ENCODE assay signal across 27 cellular contexts in genomic region chr10:67609996-67610793, GRCh38.
DNase-seq lines count a peak whose midpoint lies in the region; ATAC-seq, FAIRE-seq and TF ChIP-seq lines count a peak whose summit lies in the region.
"Had no signal": no experiment of that assay in that cellular context is flagged by ENCODE, and none has a peak within 500 bp of the region (broad histone marks: within the 10 kb centered on the region; RNA-seq: fewer than 3 reads in every experiment).

No MANE protein-coding gene starts in this region.

- H3K27me3 ChIP-seq in MG63 (no peaks in the 10 kb centered on the region), H1 (replicated peaks in 1 of 4; ENCODE audit: control insufficient read depth in 3 of 4, extremely low read depth in 1 of 4, insufficient read depth in 3 of 4, low read length in 3 of 4) (no peaks in the 10 kb centered on the region)
- H3K27me3 ChIP-seq: heart left ventricle, neutrophil, right atrium auricular region, stomach had no signal

- no peak for TF ChIP-seq POLR2A in H1 (IDR thresholded peaks at IDR 0.05; ENCODE audit: control extremely low read depth in 1 of 2, low read depth in 2 of 2, low read length in 2 of 2)

- H4K91ac ChIP-seq in H1 (replicated peaks; ENCODE audit: insufficient read length, low read length): no peak overlapping the region

- no peak overlapping the region for H2BK15ac ChIP-seq in H1 (ENCODE audit: low read length)

- WGBS in H1 (ENCODE audit: extremely low coverage in 1 of 2, insufficient coverage in 1 of 2, insufficient read length in 1 of 2, insufficient replicate concordance in 2 of 2, low coverage in 1 of 2, low lambda C conversion rate in 2 of 2, missing lambda C conversion rate in 1 of 2), 2 experiments: 75% methylated on average over 6 of the region's 6 CpGs; no CpG with 5 or more reads in 1 of the 2 experiments

- H3K4ac ChIP-seq in H1 (replicated peaks; ENCODE audit: insufficient read length, low read depth, low read length): no peak overlapping the region

- peaks cover 1% of the 10 kb centered on the region for H3K9me3 Mint-ChIP-seq in neural crest cell
- no peaks in the 10 kb centered on the region for H3K9me3 Mint-ChIP-seq in activated T-helper 2 cell treated with anti-CD3 and anti-CD28 coated beads, Interferon-gamma antibody, Interleukin-2, Interleukin-4, amounts not matched to agents 10 μg/mL and 5 μg/mL and 100 μg/mL, durations not matched to agents 14 hours and 24 hours and 36 hours
- H3K9me3 Mint-ChIP-seq: CD8-positive, alpha-beta T cell had no signal

- H3K14ac ChIP-seq in H1 (ENCODE audit: insufficient read length): no peak overlapping the region

- no peak overlapping the region for H4K8ac ChIP-seq in H1 (ENCODE audit: extremely low read depth, insufficient read depth, low read length)

- no peak overlapping the region for H3K4me3 ChIP-seq in MG63
- H3K4me3 ChIP-seq in H1 (ENCODE audit: extremely low read depth in 1 of 4, insufficient read depth in 2 of 4, low read depth in 3 of 4, low read length in 4 of 4): no peak overlapping the region
- H3K4me3 ChIP-seq: coronary artery, GM12878, heart left ventricle, right atrium auricular region, stomach had no signal

- H2BK12ac ChIP-seq in H1 (ENCODE audit: low read depth, low read length): no peak overlapping the region

- TF ChIP-seq RAD21 in H1 (IDR thresholded peaks at IDR 0.05 in 1 of 2, conservative IDR thresholded peaks at IDR 0.05 in 1 of 2; ENCODE audit: low read depth in 2 of 2, low read length in 2 of 2): no peak

- POLR2A ChIA-PET in H1 (lab: Charles Lee; ENCODE audit: partially characterized antibody): no interaction called here

- H3K4me2 ChIP-seq in H1 (ENCODE audit: insufficient read depth in 1 of 2, low read depth in 2 of 2, low read length in 2 of 2): no peak overlapping the region

- no peak overlapping the region for H2BK120ac ChIP-seq in H1 (replicated peaks; ENCODE audit: low read depth, low read length)

- H2BK5ac ChIP-seq in H1 (ENCODE audit: low read depth, low read length): no peak overlapping the region

- no peaks in the 10 kb centered on the region; the same call in 1 of the 2 replicates for H3K9me3 ChIP-seq in MG63
- peaks cover 3 to 6% of the 10 kb centered on the region in 2 experiments; a peak in 3 of 4 replicates for H3K9me3 ChIP-seq in H1 (ENCODE audit: insufficient read depth in 2 of 2, low read depth in 1 of 2, low read length in 1 of 2)
- H3K9me3 ChIP-seq: heart left ventricle, neutrophil, right atrium auricular region had no signal

- H3K27ac Mint-ChIP-seq in neural crest cell (ENCODE audit: unreplicated experiment): peak overlapping the region; percentile 78
- no peak overlapping the region for H3K27ac Mint-ChIP-seq in activated T-helper 2 cell treated with anti-CD3 and anti-CD28 coated beads, Interferon-gamma antibody, Interleukin-2, Interleukin-4, amounts not matched to agents 10 μg/mL and 5 μg/mL and 100 μg/mL, durations not matched to agents 14 hours and 24 hours and 36 hours
- H3K27ac Mint-ChIP-seq: activated CD8-positive, alpha-beta memory T cell treated with anti-CD3 and anti-CD28 coated beads, Interleukin-2, amount 10 ng/mL, durations not matched to agents 7 days and 5 days; CD8-positive, alpha-beta T cell; mesothelial cell of epicardium had no signal

- H3K9ac ChIP-seq in H1 (replicated peaks in 1 of 4; ENCODE audit: extremely low read depth in 1 of 4, low read depth in 3 of 4, low read length in 3 of 4): no peak overlapping the region

- no peak overlapping the region for H2AFZ ChIP-seq in H1 (ENCODE audit: low read length)

- no peaks in the 10 kb centered on the region for H3K79me1 ChIP-seq in H1 (ENCODE audit: low read depth, low read length)

- H3K27ac ChIP-seq in H1 (ENCODE audit: low read depth, low read length): no peak overlapping the region
- H3K27ac ChIP-seq: coronary artery, heart left ventricle, neutrophil, right atrium auricular region, stomach had no signal

- H4K20me1 ChIP-seq in H1 (replicated peaks in 1 of 2; ENCODE audit: control insufficient read depth in 1 of 2, insufficient read depth in 2 of 2, low read length in 2 of 2): no peaks in the 10 kb centered on the region

- no peak overlapping the region for H2BK20ac ChIP-seq in H1 (ENCODE audit: low read length)

- H2AK5ac ChIP-seq in H1 (ENCODE audit: low read depth, low read length): no peak overlapping the region

- TF ChIP-seq EP300 in H1 (IDR thresholded peaks at IDR 0.05; ENCODE audit: borderline replicate concordance in 1 of 2, low read depth in 2 of 2, low read length in 2 of 2): no peak

- no peaks in the 10 kb centered on the region for H3K27me3 Mint-ChIP-seq in neural crest cell (ENCODE audit: low read depth)
- peaks cover 24% of the 10 kb centered on the region for H3K27me3 Mint-ChIP-seq in activated T-helper 2 cell treated with anti-CD3 and anti-CD28 coated beads, Interferon-gamma antibody, Interleukin-2, Interleukin-4, amounts not matched to agents 10 μg/mL and 5 μg/mL and 100 μg/mL, durations not matched to agents 14 hours and 24 hours and 36 hours (ENCODE audit: low read depth)

- peak; percentile 60 for FAIRE-seq in H1 (lab: Jason Lieb, UNC)
- FAIRE-seq: GM12878 had no signal

- H3K23ac ChIP-seq in H1 (ENCODE audit: insufficient read length): no peak overlapping the region

- H3K18ac ChIP-seq in H1 (ENCODE audit: extremely low read depth, low read length): no peak overlapping the region

- no peak for TF ChIP-seq CTCF in H1 (IDR thresholded peaks at IDR 0.05; ENCODE audit: control extremely low read depth in 1 of 3, insufficient read depth in 1 of 3, low read depth in 1 of 3, low read length in 3 of 3)
- no peak for TF ChIP-seq CTCF in neural crest cell (conservative IDR thresholded peaks at IDR 0.05)

- intact Hi-C loops in activated T-helper 2 cell treated with anti-CD3 and anti-CD28 coated beads, Interferon-gamma antibody, Interleukin-2, Interleukin-4, amounts not matched to agents 10 μg/mL and 5 μg/mL and 100 μg/mL, durations not matched to agents 14 hours and 24 hours and 36 hours (cut with micrococcal nuclease): loop anchor here (5.0 kb wide), 2 partner anchors 467 to 593 kb away; partner anchors contain the start of gene HERC4

- ATAC-seq in GM18909 (IDR thresholded peaks at IDR 0.05; ENCODE audit: poor library complexity, unreplicated experiment) (no peak), HG03469 (IDR thresholded peaks at IDR 0.05; ENCODE audit: unreplicated experiment) (no peak)
- ATAC-seq: activated CD8-positive, alpha-beta memory T cell treated with anti-CD3 and anti-CD28 coated beads, Interleukin-2, amount 10 ng/mL, durations not matched to agents 7 days and 5 days; CD8-positive, alpha-beta T cell; GM12878; heart left ventricle had no signal

- H3K79me2 ChIP-seq in H1 (ENCODE audit: control insufficient read depth in 1 of 2, insufficient read depth in 2 of 2, low read length in 2 of 2): no peaks in the 10 kb centered on the region

- H3K4me1 ChIP-seq in H1 (replicated peaks in 1 of 4; ENCODE audit: control insufficient read depth in 3 of 4, insufficient read depth in 4 of 4, low read length in 3 of 4): 0 out of 7 replicates have a peak, but pooled peaks cover 0 to 3% (median 0%) of the 10 kb centered on the region in 4 experiments
- H3K4me1 ChIP-seq: right atrium auricular region, stomach had no signal

- H3K4me3 Mint-ChIP-seq in neural crest cell: peak overlapping the region; percentile 31
- H3K4me3 Mint-ChIP-seq in activated T-helper 2 cell treated with anti-CD3 and anti-CD28 coated beads, Interferon-gamma antibody, Interleukin-2, Interleukin-4, amounts not matched to agents 10 μg/mL and 5 μg/mL and 100 μg/mL, durations not matched to agents 14 hours and 24 hours and 36 hours (ENCODE audit: low read depth): no peak overlapping the region
- H3K4me3 Mint-ChIP-seq: activated CD8-positive, alpha-beta memory T cell treated with anti-CD3 and anti-CD28 coated beads, Interleukin-2, amount 10 ng/mL, durations not matched to agents 7 days and 5 days; CD8-positive, alpha-beta T cell; mesothelial cell of epicardium had no signal

- peaks cover 37% of the 10 kb centered on the region for H3K4me1 Mint-ChIP-seq in neural crest cell
- peaks cover 42% of the 10 kb centered on the region for H3K4me1 Mint-ChIP-seq in activated T-helper 2 cell treated with anti-CD3 and anti-CD28 coated beads, Interferon-gamma antibody, Interleukin-2, Interleukin-4, amounts not matched to agents 10 μg/mL and 5 μg/mL and 100 μg/mL, durations not matched to agents 14 hours and 24 hours and 36 hours (ENCODE audit: low read depth)

- H3K23me2 ChIP-seq in H1 (ENCODE audit: low read depth, low read length): no peaks in the 10 kb centered on the region

- no peak overlapping the region for H3K56ac ChIP-seq in H1 (replicated peaks; ENCODE audit: insufficient read length, low read depth, low read length)

- peak; percentile 40 for DNase-seq in ELR (ENCODE audit: low read depth)
- peak; percentile 26 for DNase-seq in MG63
- DNase-seq in H1 (ENCODE audit: low read depth in 1 of 2, low spot score in 2 of 2): no peak
- no peak for DNase-seq in neural crest cell (ENCODE audit: low read depth, low spot score)
- no peak for DNase-seq in RKO (ENCODE audit: low spot score)
- no peak for DNase-seq in activated T-helper 2 cell treated with anti-CD3 and anti-CD28 coated beads, Interferon-gamma antibody, Interleukin-2, Interleukin-4, amounts not matched to agents 10 μg/mL and 5 μg/mL and 100 μg/mL, durations not matched to agents 14 hours and 24 hours and 36 hours (ENCODE audit: low spot score)
- DNase-seq: ACHN; activated CD8-positive, alpha-beta memory T cell treated with anti-CD3 and anti-CD28 coated beads, Interleukin-2, amount 10 ng/mL, durations not matched to agents 7 days and 5 days; activated gamma-delta T cell; anterior cingulate cortex; CD8-positive, alpha-beta T cell; erythroblast; heart left ventricle; KBM-7; kidney glomerular epithelial cell; NCI-H1092; NCI-H526; SIG-M5; stomach; T-helper 9 cell had no signal

- CTCF ChIA-PET in H1 (lab: Charles Lee; ENCODE audit: partially characterized antibody): no interaction called here

- H3K36me3 ChIP-seq in MG63: no peaks in the 10 kb centered on the region
- H3K36me3 ChIP-seq in H1 (ENCODE audit: control insufficient read depth in 2 of 4, insufficient read depth in 4 of 4, low read length in 3 of 4): no peaks in the 10 kb centered on the region
- H3K36me3 ChIP-seq: heart left ventricle, neutrophil, right atrium auricular region, stomach had no signal

- no peaks in the 10 kb centered on the region for H3K36me3 Mint-ChIP-seq in neural crest cell (ENCODE audit: low read depth)
- H3K36me3 Mint-ChIP-seq in activated T-helper 2 cell treated with anti-CD3 and anti-CD28 coated beads, Interferon-gamma antibody, Interleukin-2, Interleukin-4, amounts not matched to agents 10 μg/mL and 5 μg/mL and 100 μg/mL, durations not matched to agents 14 hours and 24 hours and 36 hours (ENCODE audit: low read depth): no peaks in the 10 kb centered on the region
- H3K36me3 Mint-ChIP-seq: CD8-positive, alpha-beta T cell; mesothelial cell of epicardium had no signal

- H4K5ac ChIP-seq in H1 (ENCODE audit: insufficient read length, low read depth, low read length): no peak overlapping the region

TF ChIP-seq in H1, 55 proteins besides CTCF, POLR2A, EP300 and RAD21 (continues in another document):
- TF ChIP-seq ASH2L (IDR thresholded peaks at IDR 0.05; ENCODE audit: low read length): no peak

Comparison
In these comparisons a context has a peak if more than half of its experiments do, and no peak if none do; other contexts are left out.
1. DNase-seq: peak in ELR (single experiment) and MG63 (single experiment); none in H1 (0 of 2), neural crest cell (single experiment), RKO (single experiment) and activated T-helper 2 cell treated with anti-CD3 and anti-CD28 coated beads, Interferon-gamma antibody, Interleukin-2, Interleukin-4, amounts not matched to agents 10 μg/mL and 5 μg/mL and 100 μg/mL, durations not matched to agents 14 hours and 24 hours and 36 hours (single experiment).